ENCODE assay signal across 8 cellular contexts in the genomic region with DNA sequence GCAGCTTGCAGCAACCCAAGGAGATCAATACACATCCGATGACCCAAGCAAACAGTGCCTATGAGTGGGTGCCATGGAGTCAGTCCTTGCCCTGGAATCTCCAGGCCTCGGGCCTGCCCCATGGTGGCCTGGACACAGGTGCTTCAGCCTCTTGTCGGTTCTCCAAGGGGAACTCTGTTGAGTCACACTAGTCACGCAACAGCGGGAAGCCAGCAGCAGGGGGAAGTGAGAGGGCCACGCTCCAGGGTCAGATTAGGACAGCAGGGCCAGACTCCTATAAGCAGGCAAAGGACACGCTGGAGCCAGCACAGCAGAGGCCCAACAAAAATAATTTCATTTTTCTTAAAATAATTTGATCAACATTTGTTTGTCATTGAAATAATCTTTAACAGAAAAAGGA. TPM values are rescaled to one million over a fixed set of nuclear protein-coding genes. Genes with fewer than 3 reads are reported as not detected.
DNase-seq lines count a peak whose midpoint lies in the region; ATAC-seq, FAIRE-seq and TF ChIP-seq lines count a peak whose summit lies in the region.

No MANE protein-coding gene starts in this region.

- TF ChIP-seq CTCF in A549 (IDR thresholded peaks at IDR 0.05), result no peak
- no peak for TF ChIP-seq CTCF in body of pancreas (IDR thresholded peaks at IDR 0.05)

- H3K4me2 ChIP-seq in A549, result peak overlapping the region; percentile 36; the same call in 1 of the 3 replicates

- TF ChIP-seq POLR2A in A549 (IDR thresholded peaks at IDR 0.05; ENCODE audit: low read length), result no peak
- no peak for TF ChIP-seq POLR2A in body of pancreas (IDR thresholded peaks at IDR 0.05)

- POLR2A ChIA-PET in A549 (lab: Yijun Ruan, JAX), result no interaction called here

- peak overlapping the region; percentile 30 to 79; a peak in 5 of 6 replicates for H3K27ac ChIP-seq in A549
- H3K27ac ChIP-seq in body of pancreas, result no peak overlapping the region

- no peak for TF ChIP-seq EP300 in A549 (IDR thresholded peaks at IDR 0.05)

- intact Hi-C loops in body of pancreas (cut with DNase I), result no loop called here

- DNase-seq in A549 (ENCODE audit: low read depth in 1 of 2, low spot score in 1 of 2), result peak; percentile 33 to 66
- DNase-seq in GM19240 (ENCODE audit: insufficient read length, low spot score), result peak; percentile 50
- peak; percentile 55 for DNase-seq in HK-2 (ENCODE audit: unreplicated experiment)
- peak in 2 of 4 donors; percentile 37 to 72 for DNase-seq in body of pancreas
- DNase-seq in midbrain (lab: John Stamatoyannopoulos, UW), result peak; percentile 3
- no peak for DNase-seq in NCI-H1930 (lab: John Stamatoyannopoulos, UW)
- no peak for DNase-seq in central memory CD4-positive, alpha-beta T cell

- H3K4me1 ChIP-seq in A549 (peaks cover 13% of the 10 kb centered on the region), body of pancreas (no peaks in the 10 kb centered on the region)

- no peaks in the 10 kb centered on the region for H3K36me3 ChIP-seq in body of pancreas (replicated peaks in 1 of 2; ENCODE audit: insufficient read depth in 1 of 2, low read depth in 2 of 2)

- ATAC-seq in A549 (peak; percentile 72 to 78), body of pancreas (peak; percentile 45), GM19455 (IDR thresholded peaks at IDR 0.05; ENCODE audit: unreplicated experiment) (no peak)

- CTCF ChIA-PET in A549 (lab: Yijun Ruan, JAX), result interaction anchor here (0.9 to 2.8 kb wide), 5 partner anchors 11 to 168 kb away, joined by 3 to 7 read pairs (median 6); no protein-coding TSS in a partner anchor

- FAIRE-seq in A549 (lab: Jason Lieb, UNC), result no peak

- WGBS in A549 (ENCODE audit: missing lambda C conversion rate), result 28% methylated on average over 7 of the region's 7 CpGs
- WGBS in body of pancreas, 2 donors, result 52 to 75% methylated on average over 6 to 7 of the region's 7 CpGs

- no peaks in the 10 kb centered on the region for H3K27me3 ChIP-seq in body of pancreas

- no peaks in the 10 kb centered on the region for H3K9me3 ChIP-seq in A549
- H3K9me3 ChIP-seq in body of pancreas, result no peaks in the 10 kb centered on the region

- no peak overlapping the region for H3K4me3 ChIP-seq in A549
- no peak overlapping the region for H3K4me3 ChIP-seq in body of pancreas

- no peak for TF ChIP-seq RAD21 in A549 (conservative IDR thresholded peaks at IDR 0.05 in 1 of 2, IDR thresholded peaks at IDR 0.05 in 1 of 2)

TF ChIP-seq in A549, 52 proteins besides CTCF, POLR2A, EP300 and RAD21:
- TF ChIP-seq MAX (IDR thresholded peaks at IDR 0.05), result 0 out of 2 replicates have a peak, but pooled peaks have one; percentile 27
- no peak for TF ChIP-seq CBX2 (IDR thresholded peaks at IDR 0.05; ENCODE audit: borderline replicate concordance, low read depth)
- TF ChIP-seq, protein P1, sequence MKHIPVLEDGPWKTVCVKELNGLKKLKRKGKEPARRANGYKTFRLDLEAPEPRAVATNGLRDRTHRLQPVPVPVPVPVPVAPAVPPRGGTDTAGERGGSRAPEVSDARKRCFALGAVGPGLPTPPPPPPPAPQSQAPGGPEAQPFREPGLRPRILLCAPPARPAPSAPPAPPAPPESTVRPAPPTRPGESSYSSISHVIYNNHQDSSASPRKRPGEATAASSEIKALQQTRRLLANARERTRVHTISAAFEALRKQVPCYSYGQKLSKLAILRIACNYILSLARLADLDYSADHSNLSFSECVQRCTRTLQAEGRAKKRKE (CRISPR knock-in tag; IDR thresholded peaks at IDR 0.05; ENCODE audit: low read depth), result peak; percentile 80; the same call in 1 of the 2 replicates
- no peak for TF ChIP-seq FOSL2 (IDR thresholded peaks at IDR 0.05)
- peak; percentile 25 for TF ChIP-seq FOSL2 (CRISPR knock-in tag; IDR thresholded peaks at IDR 0.05)

RNA-seq across cellular contexts. Expression of gene ARMC9, which starts 16.6 kb away (rescaled TPM):
- polyA plus RNA-seq in A549 (2011; rRNA removed), result 13.1 and 14.1 TPM in 2 replicates
- 17.6 and 19.0 TPM in 2 replicates for polyA plus RNA-seq in A549 (2012; cell fraction: cytosol; rRNA removed)
- 21.5 and 24.3 TPM in 2 replicates for polyA plus RNA-seq in A549 (2012; cell fraction: nucleus; rRNA removed)
- polyA plus RNA-seq in A549 (2017; fragmentation: RNase III; extraction: RNeasy Plus Mini Kit Qiagen cat#74134 plus additional on column Dnase treatment), result 11.7 to 13.3 TPM (median 12.0 TPM) in 3 replicates
- 23.2 and 25.3 TPM in 2 replicates for polyA minus RNA-seq in A549 (2011; rRNA and poly(A)+ RNA removed)
- total RNA-seq in body of pancreas, result 10 to 100 TPM in 1 of 2 donors, 1 to 10 TPM in 1; 6.9 to 10.1 TPM

RNA-seq across cellular contexts. Expression of gene HTR2B, which starts 57.0 kb away (rescaled TPM):
- polyA plus RNA-seq in A549 (2011; rRNA removed) (1.4 and 1.5 TPM in 2 replicates), A549 (2017; fragmentation: RNase III; extraction: RNeasy Plus Mini Kit Qiagen cat#74134 plus additional on column Dnase treatment) (0.21 to 0.30 TPM (median 0.22 TPM) in 3 replicates)
- 0.36 and 0.40 TPM in 2 replicates for polyA plus RNA-seq in A549 (2012; cell fraction: cytosol; rRNA removed)
- 0.22 and 0.37 TPM in 2 replicates for polyA plus RNA-seq in A549 (2012; cell fraction: nucleus; rRNA removed)
- polyA minus RNA-seq in A549 (2011; rRNA and poly(A)+ RNA removed), result 0.63 and 0.74 TPM in 2 replicates
- total RNA-seq in body of pancreas, result not detected

Comparison
In these comparisons a context has a peak if more than half of its experiments do, and no peak if none do; other contexts are left out.
1. DNase-seq: peak in A549 (2 of 2), GM19240 (single experiment), HK-2 (single experiment) and midbrain (single experiment); none in NCI-H1930 (0 of 2) and central memory CD4-positive, alpha-beta T cell (single experiment).
2. H3K27ac ChIP-seq: peak in A549 (2 of 2); none in body of pancreas (0 of 4).